In genomic region chr21:26351661-26352060, GRCh38 we compare ENCODE assay signal across 19 cellular contexts.
"Had no signal": no experiment of that assay in that cellular context is flagged by ENCODE, and none has a peak within 500 bp of the region (broad histone marks: within the 10 kb centered on the region; RNA-seq: fewer than 3 reads in every experiment).

No MANE protein-coding gene starts in this region.

- H3K36me3 ChIP-seq: ascending aorta, brain microvascular endothelial cell, lower lobe of right lung, thyroid gland, upper lobe of right lung had no signal

- H3K27ac ChIP-seq: ascending aorta, brain microvascular endothelial cell, lower lobe of right lung, thyroid gland, upper lobe of right lung, VCaP had no signal

- ATAC-seq: activated CD8-positive, alpha-beta memory T cell treated with anti-CD3 and anti-CD28 coated beads, Interleukin-2, amount 10 ng/mL, durations not matched to agents 7 days and 5 days; activated CD8-positive, alpha-beta T cell treated with anti-CD3 and anti-CD28 coated beads for 36 hours; activated naive CD8-positive, alpha-beta T cell treated with anti-CD3 and anti-CD28 coated beads, Interleukin-2, amount 50 U/mL, for 24 hours; left lobe of liver; lower lobe of right lung; naive thymus-derived CD8-positive, alpha-beta T cell; upper lobe of right lung had no signal

- H3K9me3 ChIP-seq: ascending aorta, lower lobe of right lung, thyroid gland had no signal

- H3K27me3 ChIP-seq: ascending aorta, brain microvascular endothelial cell, thyroid gland, upper lobe of right lung had no signal

- H3K4me3 ChIP-seq: ascending aorta, lower lobe of right lung, thyroid gland, upper lobe of right lung had no signal

- DNase-seq: activated CD4-positive, alpha-beta T cell treated with anti-CD3 and anti-CD28 coated beads, Interleukin-2, amount 10 ng/mL, durations not matched to agents 7 days and 5 days; activated CD4-positive, CD25-positive, alpha-beta regulatory T cell treated with anti-CD3 and anti-CD28 coated beads, Interleukin-2, amount 50 U/mL, for 72 hours; activated CD8-positive, alpha-beta memory T cell treated with anti-CD3 and anti-CD28 coated beads, Interleukin-2, amount 10 ng/mL, durations not matched to agents 7 days and 5 days; activated CD8-positive, alpha-beta T cell treated with anti-CD3 and anti-CD28 coated beads for 36 hours; activated effector memory CD4-positive, alpha-beta T cell treated with anti-CD3 and anti-CD28 coated beads, Interleukin-2, amount 50 U/mL, for 16 hours; activated naive CD4-positive, alpha-beta T cell treated with anti-CD3 and anti-CD28 coated beads, Interleukin-2, amount 50 U/mL, for 16 hours; activated naive CD8-positive, alpha-beta T cell treated with anti-CD3 and anti-CD28 coated beads, Interleukin-2, amount 50 U/mL, for 24 hours; activated T-cell treated with anti-CD3 and anti-CD28 coated beads for 4 hours; brain microvascular endothelial cell; effector memory CD4-positive, alpha-beta T cell; kidney; lower lobe of right lung; naive thymus-derived CD8-positive, alpha-beta T cell; substantia nigra; thyroid gland; upper lobe of right lung had no signal

- H3K4me1 ChIP-seq: lower lobe of right lung, thyroid gland, upper lobe of right lung had no signal
